ENCODE assay signal across 8 cellular contexts in genomic region chr11:44775366-44776356, GRCh38. TPM values are rescaled to one million over a fixed set of nuclear protein-coding genes. Genes with fewer than 3 reads are reported as not detected.
DNase-seq lines count a peak whose midpoint lies in the region; ATAC-seq, FAIRE-seq and TF ChIP-seq lines count a peak whose summit lies in the region.

No MANE protein-coding gene starts in this region.

- H3K36me3 ChIP-seq in endothelial cell of umbilical vein (ENCODE audit: control insufficient read depth in 2 of 2, extremely low read depth in 1 of 2, insufficient read depth in 2 of 2, low read length in 2 of 2) (peaks cover 0 to 2% of the 10 kb centered on the region in 2 experiments), testis (ENCODE audit: low read depth, missing control alignments) (no peaks in the 10 kb centered on the region)

- no TSS peak for BruUV-seq in endothelial cell of umbilical vein (replicated peaks; lab: Mats Ljungman, UMichigan)

- H3K4me3 Mint-ChIP-seq in activated CD4-positive, alpha-beta memory T cell treated with anti-CD3 and anti-CD28 coated beads for 36 hours: no peak overlapping the region
- no peak overlapping the region for H3K4me3 Mint-ChIP-seq in nephron progenitor cell

- 48 to 54% methylated on average over 17 of the region's 17 CpGs for WGBS in testis, 2 donors

- H3K4me1 Mint-ChIP-seq in activated CD4-positive, alpha-beta memory T cell treated with anti-CD3 and anti-CD28 coated beads for 36 hours (ENCODE audit: low read depth): peaks cover 11% of the 10 kb centered on the region
- H3K4me1 Mint-ChIP-seq in nephron progenitor cell: peaks cover 62% of the 10 kb centered on the region

- H3K4me3 ChIP-seq in GM12875 (ENCODE audit: low read depth, low read length) (no peak overlapping the region), endothelial cell of umbilical vein (replicated peaks in 1 of 3; ENCODE audit: insufficient read depth in 1 of 3, low read depth in 1 of 3, low read length in 3 of 3) (no peak overlapping the region), testis (no peak overlapping the region)

- H3K27ac Mint-ChIP-seq in activated CD4-positive, alpha-beta memory T cell treated with anti-CD3 and anti-CD28 coated beads for 36 hours: no peak overlapping the region
- no peak overlapping the region for H3K27ac Mint-ChIP-seq in nephron progenitor cell

- H3K4me2 ChIP-seq in endothelial cell of umbilical vein (ENCODE audit: insufficient read depth, low read length): peak overlapping the region; percentile 25

- no peaks in the 10 kb centered on the region for H3K9me1 ChIP-seq in endothelial cell of umbilical vein (replicated peaks; ENCODE audit: control insufficient read depth, extremely low read depth, insufficient read depth, low read length)

- H3K4me1 ChIP-seq in endothelial cell of umbilical vein (ENCODE audit: control insufficient read depth, extremely low read depth, insufficient read depth, low read length) (peaks cover 21% of the 10 kb centered on the region), testis (peaks cover 15% of the 10 kb centered on the region)

- H3K9me3 ChIP-seq in endothelial cell of umbilical vein (replicated peaks; ENCODE audit: control insufficient read depth, insufficient read depth, low read length) (no peaks in the 10 kb centered on the region), testis (no peaks in the 10 kb centered on the region)

- no peak overlapping the region for H2AFZ ChIP-seq in endothelial cell of umbilical vein (ENCODE audit: low read depth, low read length)

- CTCF ChIA-PET in activated CD4-positive, alpha-beta memory T cell treated with anti-CD3 and anti-CD28 coated beads for 36 hours (lab: Charles Lee): interaction anchor here (0.7 to 4.2 kb wide), 48 partner anchors 8 to 252 kb away, joined by 3 to 36 read pairs (median 5); partner anchors contain the start of gene TSPAN18
- CTCF ChIA-PET in endothelial cell of umbilical vein (lab: Charles Lee): interaction anchor here (0.7 to 5.0 kb wide), 34 partner anchors 9 to 996 kb away, joined by 3 to 34 read pairs (median 5); no protein-coding TSS in a partner anchor

- no peaks in the 10 kb centered on the region for H3K27me3 Mint-ChIP-seq in activated CD4-positive, alpha-beta memory T cell treated with anti-CD3 and anti-CD28 coated beads for 36 hours
- no peaks in the 10 kb centered on the region for H3K27me3 Mint-ChIP-seq in nephron progenitor cell (ENCODE audit: low read depth, poor library complexity)

- POLR2A ChIA-PET in activated CD4-positive, alpha-beta memory T cell treated with anti-CD3 and anti-CD28 coated beads for 36 hours (lab: Charles Lee): no interaction called here
- POLR2A ChIA-PET in endothelial cell of umbilical vein (lab: Charles Lee): no interaction called here

- H3K79me2 ChIP-seq in endothelial cell of umbilical vein (ENCODE audit: control insufficient read depth, insufficient read depth, low read length): no peaks in the 10 kb centered on the region

- no peaks in the 10 kb centered on the region for H3K36me3 Mint-ChIP-seq in activated CD4-positive, alpha-beta memory T cell treated with anti-CD3 and anti-CD28 coated beads for 36 hours
- no peaks in the 10 kb centered on the region for H3K36me3 Mint-ChIP-seq in nephron progenitor cell (ENCODE audit: low read depth)

- no peak for ATAC-seq in HG02981 (IDR thresholded peaks at IDR 0.05; ENCODE audit: unreplicated experiment)

- H3K27me3 ChIP-seq in endothelial cell of umbilical vein (ENCODE audit: control insufficient read depth in 2 of 2, insufficient read depth in 2 of 2, low read length in 2 of 2): no peaks in the 10 kb centered on the region
- H3K27me3 ChIP-seq in testis: no peaks in the 10 kb centered on the region

- TF ChIP-seq CTCF in GM12875 (IDR thresholded peaks at IDR 0.05; ENCODE audit: borderline replicate concordance, insufficient read depth, low read depth, low read length): peak; percentile 83
- TF ChIP-seq CTCF in endothelial cell of umbilical vein (IDR thresholded peaks at IDR 0.05; ENCODE audit: extremely low read depth in 1 of 2, insufficient read depth in 1 of 2, low read depth in 1 of 2, low read length in 2 of 2): peak; percentile 75 to 86
- TF ChIP-seq CTCF in nephron progenitor cell (IDR thresholded peaks at IDR 0.05): peak; percentile 54
- TF ChIP-seq CTCF in testis (IDR thresholded peaks at IDR 0.05): peak; percentile 40 to 67 (median 47)

- no peak overlapping the region for H3K9ac ChIP-seq in endothelial cell of umbilical vein (replicated peaks; ENCODE audit: extremely low read depth, insufficient read depth, low read length)

- H4K20me1 ChIP-seq in endothelial cell of umbilical vein (replicated peaks; ENCODE audit: control insufficient read depth, extremely low read depth, insufficient read depth, low read length): no peaks in the 10 kb centered on the region

- H3K27ac ChIP-seq in endothelial cell of umbilical vein (ENCODE audit: insufficient read depth, low read depth, low read length) (peak overlapping the region; percentile 58), testis (no peak overlapping the region)

- no peak for FAIRE-seq in endothelial cell of umbilical vein (lab: Jason Lieb, UNC)

- DNase-seq in ACHN (peak; percentile 62), NCI-H2227 treated with DMSO at 0.1 percent for 48 hours (lab: John Stamatoyannopoulos, UW) (peak; percentile 86), endothelial cell of umbilical vein (ENCODE audit: low read depth, low spot score) (peak; percentile 60), nephron progenitor cell (peak; percentile 57), testis (peak; percentile 75)
- DNase-seq in activated CD4-positive, alpha-beta memory T cell treated with anti-CD3 and anti-CD28 coated beads for 36 hours: peak; percentile 77

- TF ChIP-seq POLR2A in endothelial cell of umbilical vein (IDR thresholded peaks at IDR 0.05; ENCODE audit: low read depth, low read length) (no peak), testis (IDR thresholded peaks at IDR 0.05) (no peak)

- intact Hi-C loops in activated CD4-positive, alpha-beta memory T cell treated with anti-CD3 and anti-CD28 coated beads for 36 hours (cut with micrococcal nuclease): loop anchor here (1.0 to 10.0 kb wide), 5 partner anchors 15 to 219 kb away; no protein-coding TSS in a partner anchor
- intact Hi-C loops in endothelial cell of umbilical vein (cut with micrococcal nuclease) (loop anchor here (1.0 to 2.0 kb wide), 5 partner anchors 9 to 206 kb away; no protein-coding TSS in a partner anchor), testis (cut with DNase I; ENCODE audit: low total_unique reads) (no loop called here)

- H3K9me3 Mint-ChIP-seq in activated CD4-positive, alpha-beta memory T cell treated with anti-CD3 and anti-CD28 coated beads for 36 hours: no peaks in the 10 kb centered on the region
- no peaks in the 10 kb centered on the region for H3K9me3 Mint-ChIP-seq in nephron progenitor cell

- in situ Hi-C loops in ACHN (cut with HindIII; ENCODE audit: low pct_ligation_motif_present, low pct_unique_long_range_greater_than_20kb, low sequenced_read_pairs): no loop called here

- dilution Hi-C loops in endothelial cell of umbilical vein (cut with MboI; ENCODE audit: extremely low pct_ligation_motif_present, low sequenced_read_pairs): no loop called here

TF ChIP-seq in endothelial cell of umbilical vein, 7 proteins besides CTCF, POLR2A, EP300 and RAD21:
- TF ChIP-seq MAX (IDR thresholded peaks at IDR 0.05; ENCODE audit: insufficient read depth, insufficient read length) (no peak), POLR2AphosphoS5 (IDR thresholded peaks at IDR 0.05; ENCODE audit: insufficient read depth, low read depth, low read length) (no peak), JUN (IDR thresholded peaks at IDR 0.05; ENCODE audit: borderline replicate concordance, insufficient read depth, insufficient read length, low read depth) (no peak), FOS (IDR thresholded peaks at IDR 0.05; ENCODE audit: borderline replicate concordance, insufficient read depth, low read length) (no peak), MYC (IDR thresholded peaks at IDR 0.05; ENCODE audit: low read depth, low read length) (no peak), GATA2 (IDR thresholded peaks at IDR 0.05; ENCODE audit: insufficient read depth, insufficient read length, low read depth, low read length) (no peak), EZH2 (IDR thresholded peaks at IDR 0.05; ENCODE audit: borderline replicate concordance, low read depth, low read length, severe bottlenecking) (no peak)

RNA-seq across cellular contexts. Expression of gene TSPAN18, which starts 48.9 kb away (rescaled TPM):
- 1 to 10 TPM; 5.8 to 8.2 TPM for total RNA-seq in activated CD4-positive, alpha-beta memory T cell treated with anti-CD3 and anti-CD28 coated beads for 36 hours
- total RNA-seq in endothelial cell of umbilical vein (65.3 and 118 TPM in 2 replicates), testis (1 to 10 TPM; 2.1 to 5.0 TPM)
- polyA plus RNA-seq in endothelial cell of umbilical vein (32.0 and 32.2 TPM in 2 replicates), testis (ENCODE audit: insufficient read depth, low read depth, low replicate concordance) (11.1 TPM)
- polyA plus RNA-seq in endothelial cell of umbilical vein (2011; cell fraction: cytosol; rRNA removed): 33.8 and 34.6 TPM in 2 replicates
- polyA plus RNA-seq in endothelial cell of umbilical vein (2011; cell fraction: nucleus; rRNA removed): 35.4 and 41.3 TPM in 2 replicates
- polyA plus RNA-seq in endothelial cell of umbilical vein (2012): 47.4 and 77.2 TPM in 2 replicates
- polyA minus RNA-seq in endothelial cell of umbilical vein: 36.1 and 38.9 TPM in 2 replicates
- not detected for polyA minus RNA-seq in endothelial cell of umbilical vein (2011; cell fraction: cytosol; rRNA and poly(A)+ RNA removed)
- polyA minus RNA-seq in endothelial cell of umbilical vein (2011; cell fraction: nucleus; rRNA and poly(A)+ RNA removed): 37.1 and 37.9 TPM in 2 replicates
